ENCODE assay signal across 1 cellular context in genomic region chr6:166330612-166331011, GRCh38.
TF ChIP-seq lines count a peak whose summit lies in the region.

No MANE protein-coding gene starts in this region.

TF ChIP-seq in HepG2, 621 proteins besides CTCF, POLR2A, EP300 and RAD21 (continued from another document and continues in another):
- TF ChIP-seq, protein P1, sequence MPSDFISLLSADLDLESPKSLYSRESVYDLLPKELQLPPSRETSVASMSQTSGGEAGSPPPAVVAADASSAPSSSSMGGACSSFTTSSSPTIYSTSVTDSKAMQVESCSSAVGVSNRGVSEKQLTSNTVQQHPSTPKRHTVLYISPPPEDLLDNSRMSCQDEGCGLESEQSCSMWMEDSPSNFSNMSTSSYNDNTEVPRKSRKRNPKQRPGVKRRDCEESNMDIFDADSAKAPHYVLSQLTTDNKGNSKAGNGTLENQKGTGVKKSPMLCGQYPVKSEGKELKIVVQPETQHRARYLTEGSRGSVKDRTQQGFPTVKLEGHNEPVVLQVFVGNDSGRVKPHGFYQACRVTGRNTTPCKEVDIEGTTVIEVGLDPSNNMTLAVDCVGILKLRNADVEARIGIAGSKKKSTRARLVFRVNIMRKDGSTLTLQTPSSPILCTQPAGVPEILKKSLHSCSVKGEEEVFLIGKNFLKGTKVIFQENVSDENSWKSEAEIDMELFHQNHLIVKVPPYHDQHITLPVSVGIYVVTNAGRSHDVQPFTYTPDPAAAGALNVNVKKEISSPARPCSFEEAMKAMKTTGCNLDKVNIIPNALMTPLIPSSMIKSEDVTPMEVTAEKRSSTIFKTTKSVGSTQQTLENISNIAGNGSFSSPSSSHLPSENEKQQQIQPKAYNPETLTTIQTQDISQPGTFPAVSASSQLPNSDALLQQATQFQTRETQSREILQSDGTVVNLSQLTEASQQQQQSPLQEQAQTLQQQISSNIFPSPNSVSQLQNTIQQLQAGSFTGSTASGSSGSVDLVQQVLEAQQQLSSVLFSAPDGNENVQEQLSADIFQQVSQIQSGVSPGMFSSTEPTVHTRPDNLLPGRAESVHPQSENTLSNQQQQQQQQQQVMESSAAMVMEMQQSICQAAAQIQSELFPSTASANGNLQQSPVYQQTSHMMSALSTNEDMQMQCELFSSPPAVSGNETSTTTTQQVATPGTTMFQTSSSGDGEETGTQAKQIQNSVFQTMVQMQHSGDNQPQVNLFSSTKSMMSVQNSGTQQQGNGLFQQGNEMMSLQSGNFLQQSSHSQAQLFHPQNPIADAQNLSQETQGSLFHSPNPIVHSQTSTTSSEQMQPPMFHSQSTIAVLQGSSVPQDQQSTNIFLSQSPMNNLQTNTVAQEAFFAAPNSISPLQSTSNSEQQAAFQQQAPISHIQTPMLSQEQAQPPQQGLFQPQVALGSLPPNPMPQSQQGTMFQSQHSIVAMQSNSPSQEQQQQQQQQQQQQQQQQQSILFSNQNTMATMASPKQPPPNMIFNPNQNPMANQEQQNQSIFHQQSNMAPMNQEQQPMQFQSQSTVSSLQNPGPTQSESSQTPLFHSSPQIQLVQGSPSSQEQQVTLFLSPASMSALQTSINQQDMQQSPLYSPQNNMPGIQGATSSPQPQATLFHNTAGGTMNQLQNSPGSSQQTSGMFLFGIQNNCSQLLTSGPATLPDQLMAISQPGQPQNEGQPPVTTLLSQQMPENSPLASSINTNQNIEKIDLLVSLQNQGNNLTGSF (CRISPR knock-in tag; IDR thresholded peaks at IDR 0.05): no peak
- TF ChIP-seq, protein P2, sequence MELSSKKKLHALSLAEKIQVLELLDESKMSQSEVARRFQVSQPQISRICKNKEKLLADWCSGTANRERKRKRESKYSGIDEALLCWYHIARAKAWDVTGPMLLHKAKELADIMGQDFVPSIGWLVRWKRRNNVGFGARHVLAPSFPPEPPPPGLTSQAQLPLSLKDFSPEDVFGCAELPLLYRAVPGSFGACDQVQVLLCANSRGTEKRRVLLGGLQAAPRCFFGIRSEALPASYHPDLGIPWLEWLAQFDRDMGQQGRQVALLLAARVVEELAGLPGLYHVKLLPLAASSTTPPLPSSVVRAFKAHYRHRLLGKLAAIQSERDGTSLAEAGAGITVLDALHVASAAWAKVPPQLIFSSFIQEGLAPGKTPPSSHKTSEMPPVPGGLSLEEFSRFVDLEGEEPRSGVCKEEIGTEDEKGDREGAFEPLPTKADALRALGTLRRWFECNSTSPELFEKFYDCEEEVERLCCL (CRISPR knock-in tag; IDR thresholded peaks at IDR 0.05; ENCODE audit: borderline replicate concordance): no peak
- TF ChIP-seq SUZ12 (IDR thresholded peaks at IDR 0.05; ENCODE audit: low read depth, low read length) (no peak), ZNF264 (CRISPR knock-in tag; IDR thresholded peaks at IDR 0.05) (0 out of 2 replicates have a peak, but pooled peaks have one; percentile 57), ZFP82 (CRISPR knock-in tag; IDR thresholded peaks at IDR 0.05; ENCODE audit: borderline replicate concordance) (no peak), ZNF839 (CRISPR knock-in tag; IDR thresholded peaks at IDR 0.05; ENCODE audit: borderline replicate concordance) (no peak), HOXA7 (CRISPR knock-in tag; IDR thresholded peaks at IDR 0.05) (no peak), ZNF558 (CRISPR knock-in tag; IDR thresholded peaks at IDR 0.05; ENCODE audit: borderline replicate concordance) (no peak), ZNF274 (CRISPR knock-in tag; IDR thresholded peaks at IDR 0.05) (peak; percentile 66; the same call in 1 of the 2 replicates), ZNF615 (CRISPR knock-in tag; IDR thresholded peaks at IDR 0.05; ENCODE audit: borderline replicate concordance) (no peak), KDM3A (CRISPR knock-in tag; IDR thresholded peaks at IDR 0.05; ENCODE audit: low read depth) (peak; percentile 77; the same call in 1 of the 2 replicates), ZNF235 (CRISPR knock-in tag; IDR thresholded peaks at IDR 0.05; ENCODE audit: borderline replicate concordance) (no peak), TFE3 (CRISPR knock-in tag; IDR thresholded peaks at IDR 0.05) (no peak), SIN3B (IDR thresholded peaks at IDR 0.05; ENCODE audit: low read length) (no peak), TFDP1 (CRISPR knock-in tag; IDR thresholded peaks at IDR 0.05; ENCODE audit: borderline replicate concordance) (no peak), GLI4 (CRISPR knock-in tag; IDR thresholded peaks at IDR 0.05; ENCODE audit: borderline replicate concordance) (no peak), PAF1 (CRISPR knock-in tag; IDR thresholded peaks at IDR 0.05) (no peak), ESRRA (CRISPR knock-in tag; IDR thresholded peaks at IDR 0.05; ENCODE audit: low read depth) (no peak), ZNF530 (CRISPR knock-in tag; IDR thresholded peaks at IDR 0.05; ENCODE audit: low read depth) (no peak), CEBPB (IDR thresholded peaks at IDR 0.05; ENCODE audit: borderline replicate concordance, low read depth, low read length) (no peak), SP5 (CRISPR knock-in tag; IDR thresholded peaks at IDR 0.05; ENCODE audit: borderline replicate concordance, low read depth) (no peak), ZNF317 (CRISPR knock-in tag; IDR thresholded peaks at IDR 0.05) (no peak), TGIF2 (CRISPR knock-in tag; IDR thresholded peaks at IDR 0.05) (no peak), PHF5A (CRISPR knock-in tag; IDR thresholded peaks at IDR 0.05; ENCODE audit: low read depth, unreplicated experiment) (peak; percentile 69), ZNF331 (CRISPR knock-in tag; IDR thresholded peaks at IDR 0.05) (peak; percentile 73), PRDM15 (CRISPR knock-in tag; IDR thresholded peaks at IDR 0.05) (no peak), MEF2D (CRISPR knock-in tag; IDR thresholded peaks at IDR 0.05) (no peak; the same call in 1 of the 2 replicates), ZNF501 (CRISPR knock-in tag; IDR thresholded peaks at IDR 0.05) (no peak), ATRX (CRISPR knock-in tag; IDR thresholded peaks at IDR 0.05; ENCODE audit: borderline replicate concordance) (no peak), TBP (CRISPR knock-in tag; IDR thresholded peaks at IDR 0.05) (no peak), ZNF720 (CRISPR knock-in tag; IDR thresholded peaks at IDR 0.05) (no peak), GFI1 (CRISPR knock-in tag; IDR thresholded peaks at IDR 0.05; ENCODE audit: borderline replicate concordance) (no peak), CEBPZ (IDR thresholded peaks at IDR 0.05; ENCODE audit: low read length) (no peak), ZNF891 (CRISPR knock-in tag; IDR thresholded peaks at IDR 0.05) (peak; percentile 88), SRY (CRISPR knock-in tag; IDR thresholded peaks at IDR 0.05) (0 out of 2 replicates have a peak, but pooled peaks have one; percentile 48), RARG (CRISPR knock-in tag; IDR thresholded peaks at IDR 0.05; ENCODE audit: low read depth) (no peak), ZNF713 (CRISPR knock-in tag; IDR thresholded peaks at IDR 0.05) (no peak), SRF (IDR thresholded peaks at IDR 0.05; ENCODE audit: low read depth, low read length) (no peak)
- TF ChIP-seq, protein P3, sequence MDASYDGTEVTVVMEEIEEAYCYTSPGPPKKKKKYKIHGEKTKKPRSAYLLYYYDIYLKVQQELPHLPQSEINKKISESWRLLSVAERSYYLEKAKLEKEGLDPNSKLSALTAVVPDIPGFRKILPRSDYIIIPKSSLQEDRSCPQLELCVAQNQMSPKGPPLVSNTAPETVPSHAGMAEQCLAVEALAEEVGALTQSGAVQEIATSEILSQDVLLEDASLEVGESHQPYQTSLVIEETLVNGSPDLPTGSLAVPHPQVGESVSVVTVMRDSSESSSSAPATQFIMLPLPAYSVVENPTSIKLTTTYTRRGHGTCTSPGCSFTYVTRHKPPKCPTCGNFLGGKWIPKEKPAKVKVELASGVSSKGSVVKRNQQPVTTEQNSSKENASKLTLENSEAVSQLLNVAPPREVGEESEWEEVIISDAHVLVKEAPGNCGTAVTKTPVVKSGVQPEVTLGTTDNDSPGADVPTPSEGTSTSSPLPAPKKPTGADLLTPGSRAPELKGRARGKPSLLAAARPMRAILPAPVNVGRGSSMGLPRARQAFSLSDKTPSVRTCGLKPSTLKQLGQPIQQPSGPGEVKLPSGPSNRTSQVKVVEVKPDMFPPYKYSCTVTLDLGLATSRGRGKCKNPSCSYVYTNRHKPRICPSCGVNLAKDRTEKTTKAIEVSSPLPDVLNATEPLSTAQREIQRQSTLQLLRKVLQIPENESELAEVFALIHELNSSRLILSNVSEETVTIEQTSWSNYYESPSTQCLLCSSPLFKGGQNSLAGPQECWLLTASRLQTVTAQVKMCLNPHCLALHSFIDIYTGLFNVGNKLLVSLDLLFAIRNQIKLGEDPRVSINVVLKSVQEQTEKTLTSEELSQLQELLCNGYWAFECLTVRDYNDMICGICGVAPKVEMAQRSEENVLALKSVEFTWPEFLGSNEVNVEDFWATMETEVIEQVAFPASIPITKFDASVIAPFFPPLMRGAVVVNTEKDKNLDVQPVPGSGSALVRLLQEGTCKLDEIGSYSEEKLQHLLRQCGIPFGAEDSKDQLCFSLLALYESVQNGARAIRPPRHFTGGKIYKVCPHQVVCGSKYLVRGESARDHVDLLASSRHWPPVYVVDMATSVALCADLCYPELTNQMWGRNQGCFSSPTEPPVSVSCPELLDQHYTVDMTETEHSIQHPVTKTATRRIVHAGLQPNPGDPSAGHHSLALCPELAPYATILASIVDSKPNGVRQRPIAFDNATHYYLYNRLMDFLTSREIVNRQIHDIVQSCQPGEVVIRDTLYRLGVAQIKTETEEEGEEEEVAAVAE (CRISPR knock-in tag; IDR thresholded peaks at IDR 0.05; ENCODE audit: borderline replicate concordance): no peak
- TF ChIP-seq, protein P4, sequence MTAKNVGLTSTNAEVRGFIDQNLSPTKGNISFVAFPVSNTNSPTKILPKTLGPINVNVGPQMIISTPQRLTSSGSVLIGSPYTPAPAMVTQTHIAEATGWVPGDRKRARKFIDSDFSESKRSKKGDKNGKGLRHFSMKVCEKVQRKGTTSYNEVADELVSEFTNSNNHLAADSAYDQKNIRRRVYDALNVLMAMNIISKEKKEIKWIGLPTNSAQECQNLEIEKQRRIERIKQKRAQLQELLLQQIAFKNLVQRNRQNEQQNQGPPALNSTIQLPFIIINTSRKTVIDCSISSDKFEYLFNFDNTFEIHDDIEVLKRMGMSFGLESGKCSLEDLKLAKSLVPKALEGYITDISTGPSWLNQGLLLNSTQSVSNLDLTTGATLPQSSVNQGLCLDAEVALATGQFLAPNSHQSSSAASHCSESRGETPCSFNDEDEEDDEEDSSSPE (CRISPR knock-in tag; IDR thresholded peaks at IDR 0.05): no peak
